In the genomic region with DNA sequence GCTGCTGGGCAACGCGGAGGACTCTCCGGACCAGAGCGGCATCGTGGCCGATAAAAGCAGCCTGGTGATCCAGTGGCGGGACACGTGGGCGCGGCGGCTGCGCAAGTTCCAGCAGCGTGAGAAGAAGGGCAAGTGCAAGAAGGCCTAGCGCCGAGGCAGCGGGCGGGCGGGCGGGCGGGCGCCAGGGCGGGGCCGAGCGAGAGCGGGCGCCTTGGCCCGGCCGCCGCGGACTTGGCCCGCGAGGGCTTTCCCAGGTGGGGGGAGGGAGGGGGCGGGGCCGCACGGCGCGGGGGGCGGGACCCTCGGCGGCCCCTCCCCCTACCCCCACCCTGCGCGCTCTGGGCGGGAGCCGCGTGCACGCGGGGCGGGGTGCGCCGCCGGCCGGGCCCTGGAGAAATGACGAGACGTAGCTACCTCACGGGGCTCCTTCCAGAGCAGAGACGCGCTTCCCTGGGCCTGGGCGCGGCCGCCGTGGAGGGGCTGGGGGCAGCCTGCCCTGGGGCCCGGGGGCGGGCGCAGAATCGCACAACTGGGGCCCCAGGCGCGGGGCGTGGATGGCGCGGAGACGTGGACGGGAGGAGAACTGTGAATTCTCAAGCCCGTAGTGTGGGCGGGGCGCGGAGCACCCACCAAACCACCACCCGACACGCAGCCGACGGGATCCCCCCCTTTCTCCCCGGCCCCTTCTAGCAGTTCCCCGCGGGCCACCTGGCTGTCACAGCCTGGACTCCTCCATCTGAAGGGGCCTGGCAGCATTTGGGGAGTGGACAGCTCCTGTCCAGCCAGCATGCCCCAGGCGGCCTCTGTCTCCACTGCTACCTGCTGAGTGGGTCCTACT, we compare ENCODE assay signal across 8 cellular contexts.
A peak's percentile ranks its signal among the peaks of the same experiment; 100 is the strongest.
DNase-seq lines count a peak whose midpoint lies in the region; ATAC-seq and TF ChIP-seq lines count a peak whose summit lies in the region.

No MANE protein-coding gene starts in this region.

- H3K9ac ChIP-seq in muscle layer of colon (ENCODE audit: low read length) = peak overlapping the region; percentile 90

- H3K27me3 ChIP-seq in muscle layer of colon (ENCODE audit: control insufficient read depth in 1 of 2, insufficient read depth in 2 of 2, low read length in 2 of 2) = no peaks in the 10 kb centered on the region

- H3K4me1 ChIP-seq in muscle layer of colon (ENCODE audit: insufficient read depth, low read length) = peaks cover 57% of the 10 kb centered on the region

- no peaks in the 10 kb centered on the region for H3K36me3 ChIP-seq in muscle layer of colon (ENCODE audit: insufficient read depth, low read length)

- ATAC-seq in GM21447 (IDR thresholded peaks at IDR 0.05; ENCODE audit: unreplicated experiment) (peak; percentile 48), esophagus mucosa (peak; percentile 90), HG03457 (IDR thresholded peaks at IDR 0.05; ENCODE audit: unreplicated experiment) (no peak)

- no peak for TF ChIP-seq CTCF in AG09319 (IDR thresholded peaks at IDR 0.05; ENCODE audit: low read depth, low read length)

- H3K27ac ChIP-seq in muscle layer of colon (ENCODE audit: low read depth, low read length) = peak overlapping the region; percentile 94

- H3K9me3 ChIP-seq in muscle layer of colon (ENCODE audit: low read length) = no peaks in the 10 kb centered on the region

- peak; percentile 30 for DNase-seq in AG09319 (ENCODE audit: extremely low read depth, low read depth)
- DNase-seq in NOMO-1 (lab: John Stamatoyannopoulos, UW; ENCODE audit: unreplicated experiment in 2 of 2) = peak; percentile 68 to 85
- DNase-seq in activated T-cell treated with anti-CD3 and anti-CD28 coated beads, Interleukin-2, amount 50 U/mL, for 48 hours = peak; percentile 77 to 81
- DNase-seq in stimulated activated CD8-positive, alpha-beta memory T cell treated with anti-CD3 and anti-CD28 coated beads, Interleukin-7, amount 100 ng/mL, for 24 hours (ENCODE audit: low read depth) = peak; percentile 38

- peak overlapping the region; percentile 41 to 60 for H3K4me3 ChIP-seq in muscle layer of colon (ENCODE audit: low read depth in 1 of 2, low read length in 2 of 2)
